ENCODE assay signal across 8 cellular contexts in the genomic region with DNA sequence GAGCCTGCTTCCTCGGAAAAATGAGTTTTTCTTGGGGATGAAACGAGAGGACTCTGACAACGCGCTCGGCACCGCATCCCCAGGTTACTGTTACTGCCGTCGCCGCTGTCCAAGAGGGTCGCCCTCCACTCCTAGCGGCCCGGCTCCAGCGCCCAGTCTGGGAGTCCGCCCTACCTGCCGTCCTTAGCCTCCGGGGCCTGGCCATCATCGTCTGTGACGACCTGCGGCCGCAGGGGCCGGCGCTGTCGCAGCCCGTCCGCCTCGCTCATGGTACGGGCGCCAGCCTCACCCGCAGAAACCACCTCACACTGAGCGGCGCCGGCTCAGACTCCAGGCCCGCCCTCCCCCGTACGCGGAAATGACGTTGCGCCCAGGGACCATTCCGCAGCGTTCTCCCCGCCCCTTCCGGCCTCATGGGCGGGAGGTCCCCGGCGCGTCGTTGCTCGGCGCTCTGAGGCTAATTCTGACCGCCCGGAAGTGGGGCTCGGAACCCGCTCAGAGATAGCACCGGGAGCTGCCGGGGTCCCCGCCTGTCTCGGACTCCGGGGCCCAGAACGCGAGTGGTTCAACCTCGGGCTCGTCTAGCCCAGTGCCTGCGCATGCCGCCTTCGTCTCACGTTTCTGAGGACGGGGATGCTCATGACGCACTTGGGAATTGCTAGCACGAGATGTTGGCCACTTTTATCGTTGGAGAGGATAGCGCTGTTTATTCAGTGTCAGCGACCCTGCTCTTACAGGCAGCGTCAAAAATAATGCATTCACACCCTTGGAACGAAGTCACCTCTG. TPM values are rescaled to one million over a fixed set of nuclear protein-coding genes. Genes with fewer than 3 reads are reported as not detected.
DNase-seq lines count a peak whose midpoint lies in the region; ATAC-seq and FAIRE-seq lines count a peak whose summit lies in the region.

A gene with protein sequence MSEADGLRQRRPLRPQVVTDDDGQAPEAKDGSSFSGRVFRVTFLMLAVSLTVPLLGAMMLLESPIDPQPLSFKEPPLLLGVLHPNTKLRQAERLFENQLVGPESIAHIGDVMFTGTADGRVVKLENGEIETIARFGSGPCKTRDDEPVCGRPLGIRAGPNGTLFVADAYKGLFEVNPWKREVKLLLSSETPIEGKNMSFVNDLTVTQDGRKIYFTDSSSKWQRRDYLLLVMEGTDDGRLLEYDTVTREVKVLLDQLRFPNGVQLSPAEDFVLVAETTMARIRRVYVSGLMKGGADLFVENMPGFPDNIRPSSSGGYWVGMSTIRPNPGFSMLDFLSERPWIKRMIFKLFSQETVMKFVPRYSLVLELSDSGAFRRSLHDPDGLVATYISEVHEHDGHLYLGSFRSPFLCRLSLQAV (minus strand): TSS at position 332 of the 786 bp plus-strand sequence. CDS start 63 bp downstream, at position 269.

- intact Hi-C loops in left ventricle myocardium superior (cut with micrococcal nuclease) = loop anchor here (10.0 kb wide), 1 partner anchor 202 kb away; a partner anchor contains a TSS

- peak; percentile 83 for FAIRE-seq in urothelium cell line (lab: Jason Lieb, UNC)

- peak within 1 kb of the TSS; percentile 93 for H3K27ac ChIP-seq in angular gyrus (ENCODE audit: low read depth, low read length)

- DNase-seq in NCI-H146 treated with DMSO at 0.1 percent for 48 hours (lab: John Stamatoyannopoulos, UW; ENCODE audit: unreplicated experiment) (peak; percentile 93), T-helper 2 cell (peak; percentile 93 to 96 (median 94)), left ventricle myocardium superior (peak; percentile 99), pulmonary artery endothelial cell (ENCODE audit: low read depth, low spot score) (peak; percentile 49), urothelium cell line (ENCODE audit: low spot score) (peak; percentile 98)

- ATAC-seq in GM18499 (IDR thresholded peaks at IDR 0.05; ENCODE audit: insufficient read depth, unreplicated experiment) = peak; percentile 78
- peak; percentile 95 for ATAC-seq in HG02884 (IDR thresholded peaks at IDR 0.05; ENCODE audit: unreplicated experiment)
- ATAC-seq in left ventricle myocardium superior = peak; percentile 92

RNA-seq across cellular contexts. Expression of the gene that starts here (rescaled TPM):
- 25.9 TPM for total RNA-seq in left ventricle myocardium superior
- total RNA-seq in pulmonary artery endothelial cell = 134 and 136 TPM in 2 replicates

Comparison
In these comparisons a context has a peak if more than half of its experiments do, and no peak if none do; other contexts are left out.
1. Peak in every context shown above with its lines: DNase-seq, ATAC-seq and H3K27ac ChIP-seq.
2. DNase-seq: peak in every context shown above with its lines; median percentile 99 in left ventricle myocardium superior; 98 in urothelium cell line; 94 in T-helper 2 cell; 93 in NCI-H146 treated with DMSO at 0.1 percent for 48 hours; 49 in pulmonary artery endothelial cell.